27 cellular contexts compared by ENCODE assay signal in the genomic region with DNA sequence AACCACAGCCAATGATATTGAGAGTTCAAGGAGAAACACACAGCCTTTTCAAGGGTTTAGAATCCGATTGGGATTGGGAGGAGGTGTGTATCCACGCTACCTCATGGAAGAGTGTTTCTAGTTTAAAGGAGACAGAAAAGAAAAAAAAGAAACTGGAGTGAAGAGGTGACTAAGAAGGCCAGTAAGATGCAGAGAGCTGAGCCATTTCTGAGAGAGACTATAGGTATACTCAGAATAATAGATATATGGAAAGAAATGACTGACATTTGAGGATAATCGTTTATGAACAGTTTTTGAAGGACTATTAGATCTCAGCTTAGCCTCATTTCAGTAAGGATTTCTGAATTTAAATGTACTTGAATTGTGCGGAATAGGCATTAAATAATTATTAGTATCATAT. TPM values are rescaled to one million over a fixed set of nuclear protein-coding genes. Genes with fewer than 3 reads are reported as not detected.
DNase-seq lines count a peak whose midpoint lies in the region; ATAC-seq and TF ChIP-seq lines count a peak whose summit lies in the region.
"Had no signal": no experiment of that assay in that cellular context is flagged by ENCODE, and none has a peak within 500 bp of the region (broad histone marks: within the 10 kb centered on the region; RNA-seq: fewer than 3 reads in every experiment).

No MANE protein-coding gene starts in this region.

- no peaks in the 10 kb centered on the region for H3K27me3 ChIP-seq in BLaER1
- H3K27me3 ChIP-seq: ascending aorta, colonic mucosa, testis had no signal

- ATAC-seq in activated CD4-positive, alpha-beta T cell treated with anti-CD3 and anti-CD28 coated beads for 36 hours: peak; percentile 75
- no peak for ATAC-seq in T-helper 17 cell
- ATAC-seq in effector memory CD8-positive, alpha-beta T cell (replicated peaks): no peak
- ATAC-seq in HG02798 (IDR thresholded peaks at IDR 0.05; ENCODE audit: poor library complexity, unreplicated experiment): no peak
- ATAC-seq: K562, left lobe of liver, SK-N-SH treated with all-trans-retinoic acid at 6 μM for 48 hours had no signal

- POLR2A ChIA-PET in activated CD4-positive, alpha-beta T cell treated with anti-CD3 and anti-CD28 coated beads for 36 hours (lab: Charles Lee): interaction anchor here (0.8 to 1.5 kb wide), 3 partner anchors 44 to 88 kb away, joined by 3 to 4 read pairs (median 3); no protein-coding TSS in a partner anchor

- H3K27ac ChIP-seq in BLaER1: peak overlapping the region; percentile 8; the same call in 1 of the 2 replicates
- H3K27ac ChIP-seq: ascending aorta, colonic mucosa, testis, VCaP had no signal

- peaks cover 68% of the 10 kb centered on the region for H3K36me3 ChIP-seq in BLaER1
- H3K36me3 ChIP-seq: ascending aorta, colonic mucosa had no signal

- H3K9ac ChIP-seq in BLaER1: no peak overlapping the region

- H3K36me3 Mint-ChIP-seq in activated CD4-positive, alpha-beta T cell treated with anti-CD3 and anti-CD28 coated beads for 36 hours (ENCODE audit: low read depth): peaks cover 57% of the 10 kb centered on the region
- H3K36me3 Mint-ChIP-seq in T-helper 17 cell (ENCODE audit: low read depth) (peaks cover 10% of the 10 kb centered on the region), mesothelial cell of epicardium (no peaks in the 10 kb centered on the region)
- H3K36me3 Mint-ChIP-seq in effector memory CD8-positive, alpha-beta T cell (ENCODE audit: insufficient read depth): peaks cover 8% of the 10 kb centered on the region

- H3K27me3 Mint-ChIP-seq in activated CD4-positive, alpha-beta T cell treated with anti-CD3 and anti-CD28 coated beads for 36 hours: no peaks in the 10 kb centered on the region
- H3K27me3 Mint-ChIP-seq in T-helper 17 cell (no peaks in the 10 kb centered on the region), mesothelial cell of epicardium (ENCODE audit: low read depth) (no peaks in the 10 kb centered on the region)
- H3K27me3 Mint-ChIP-seq in effector memory CD8-positive, alpha-beta T cell: no peaks in the 10 kb centered on the region
- H3K27me3 Mint-ChIP-seq: activated naive CD8-positive, alpha-beta T cell treated with anti-CD3 and anti-CD28 coated beads, Interleukin-2, amount 10 ng/mL, durations not matched to agents 7 days and 5 days had no signal

- H3K9me3 Mint-ChIP-seq in activated CD4-positive, alpha-beta T cell treated with anti-CD3 and anti-CD28 coated beads for 36 hours (ENCODE audit: low read depth): peaks cover 7% of the 10 kb centered on the region
- H3K9me3 Mint-ChIP-seq in effector memory CD8-positive, alpha-beta T cell: no peaks in the 10 kb centered on the region
- H3K9me3 Mint-ChIP-seq in mesothelial cell of epicardium: no peaks in the 10 kb centered on the region

- intact Hi-C loops in activated CD4-positive, alpha-beta T cell treated with anti-CD3 and anti-CD28 coated beads for 36 hours (cut with DNase I, micrococcal nuclease): no loop called here

- H3K4me1 Mint-ChIP-seq in activated CD4-positive, alpha-beta T cell treated with anti-CD3 and anti-CD28 coated beads for 36 hours: peaks cover 78% of the 10 kb centered on the region
- peaks cover 56% of the 10 kb centered on the region for H3K4me1 Mint-ChIP-seq in T-helper 17 cell
- H3K4me1 Mint-ChIP-seq in effector memory CD8-positive, alpha-beta T cell (ENCODE audit: low read depth in 2 of 2): peaks cover 44 to 65% of the 10 kb centered on the region in 2 donors
- H3K4me1 Mint-ChIP-seq in mesothelial cell of epicardium: no peaks in the 10 kb centered on the region

- H3K4me2 ChIP-seq in BLaER1: no peak overlapping the region

- DNase-seq in activated CD4-positive, alpha-beta T cell treated with anti-CD3 and anti-CD28 coated beads for 36 hours: no peak
- no peak for DNase-seq in activated CD4-positive, alpha-beta T cell treated with anti-CD3 and anti-CD28 coated beads, Interleukin-2, amount 50 U/mL, for 4 hours
- DNase-seq in T-helper 17 cell: no peak
- no peak for DNase-seq in effector memory CD8-positive, alpha-beta T cell
- DNase-seq in RPMI8226: no peak
- no peak for DNase-seq in mesothelial cell of epicardium (ENCODE audit: low spot score in 2 of 2, unreplicated experiment in 2 of 2)
- DNase-seq: activated CD4-positive, alpha-beta T cell treated with anti-CD3 and anti-CD28 coated beads, Interleukin-2, amount 50 U/mL, for 1 hour; activated naive CD8-positive, alpha-beta T cell treated with anti-CD3 and anti-CD28 coated beads, Interleukin-2, amount 10 ng/mL, durations not matched to agents 7 days and 5 days; colonic mucosa; DMS 273 treated with DMSO at 0.1 percent for 48 hours; mesenchymal stem cell; NCI-H1092; NCI-H1694 treated with DMSO at 0.1 percent for 48 hours; NCI-H446; NCI-H748 treated with DMSO at 0.1 percent for 48 hours; Right ventricle myocardium superior; stimulated activated naive CD4-positive, alpha-beta T cell; T-helper 9 cell; testis had no signal

- peaks cover 37% of the 10 kb centered on the region for H4K20me1 ChIP-seq in BLaER1

- peaks cover 10% of the 10 kb centered on the region for H3K4me1 ChIP-seq in BLaER1
- H3K4me1 ChIP-seq: ascending aorta, colonic mucosa, testis had no signal

- H3K9me3 ChIP-seq in BLaER1: peaks cover 69% of the 10 kb centered on the region
- H3K9me3 ChIP-seq in T-helper 17 cell (ENCODE audit: control insufficient read depth, low read length, poor library complexity, severe bottlenecking): no peaks in the 10 kb centered on the region
- H3K9me3 ChIP-seq: ascending aorta, colonic mucosa, testis had no signal

- TF ChIP-seq CTCF in mesothelial cell of epicardium (IDR thresholded peaks at IDR 0.05; ENCODE audit: unreplicated experiment): no peak

- H3K27ac Mint-ChIP-seq in activated CD4-positive, alpha-beta T cell treated with anti-CD3 and anti-CD28 coated beads for 36 hours: peak overlapping the region; percentile 84
- peak overlapping the region; percentile 24 for H3K27ac Mint-ChIP-seq in T-helper 17 cell
- H3K27ac Mint-ChIP-seq in effector memory CD8-positive, alpha-beta T cell: peak overlapping the region; percentile 72 to 83
- no peak overlapping the region for H3K27ac Mint-ChIP-seq in mesothelial cell of epicardium
- H3K27ac Mint-ChIP-seq: activated naive CD8-positive, alpha-beta T cell treated with anti-CD3 and anti-CD28 coated beads, Interleukin-2, amount 10 ng/mL, durations not matched to agents 7 days and 5 days had no signal

- H3K4me3 Mint-ChIP-seq in activated CD4-positive, alpha-beta T cell treated with anti-CD3 and anti-CD28 coated beads for 36 hours: no peak overlapping the region
- H3K4me3 Mint-ChIP-seq in T-helper 17 cell (peak overlapping the region; percentile 44), mesothelial cell of epicardium (no peak overlapping the region)
- peak overlapping the region in 1 of 2 donors; percentile 9 for H3K4me3 Mint-ChIP-seq in effector memory CD8-positive, alpha-beta T cell
- H3K4me3 Mint-ChIP-seq: activated naive CD8-positive, alpha-beta T cell treated with anti-CD3 and anti-CD28 coated beads, Interleukin-2, amount 10 ng/mL, durations not matched to agents 7 days and 5 days had no signal

- CTCF ChIA-PET in activated CD4-positive, alpha-beta T cell treated with anti-CD3 and anti-CD28 coated beads for 36 hours (lab: Charles Lee): interaction anchor here (1.0 to 4.3 kb wide), 9 partner anchors 8 to 106 kb away, joined by 3 to 18 read pairs (median 8); no protein-coding TSS in a partner anchor

- no peak overlapping the region for H3K4me3 ChIP-seq in BLaER1
- H3K4me3 ChIP-seq: ascending aorta, colonic mucosa, K562, skin epidermis, testis had no signal

RNA-seq across cellular contexts. Expression of gene LRRC8C, which starts 42.8 kb away (rescaled TPM):
- total RNA-seq in activated CD4-positive, alpha-beta T cell treated with anti-CD3 and anti-CD28 coated beads for 36 hours: 10 to 100 TPM; 31.5 to 37.1 TPM
- 10 to 100 TPM; 46.0 to 52.4 TPM for total RNA-seq in T-helper 17 cell
- 1.2 to 1.3 TPM (median 1.3 TPM) in 3 replicates for total RNA-seq in mesothelial cell of epicardium

Comparison
In these comparisons a context has a peak if more than half of its experiments do, and no peak if none do; other contexts are left out.
1. RNA of gene LRRC8C, which starts 42.8 kb away (total RNA-seq): 46.0 to 52.4 TPM in T-helper 17 cell and 31.5 to 37.1 TPM in activated CD4-positive, alpha-beta T cell treated with anti-CD3 and anti-CD28 coated beads for 36 hours; 1.2 to 1.3 TPM in mesothelial cell of epicardium; every median in the first group is over 10 times any median in the second.